1 cellular context compared by ENCODE assay signal in genomic region chr14:47200740-47201139, GRCh38.
TF ChIP-seq lines count a peak whose summit lies in the region.

No MANE protein-coding gene starts in this region.

TF ChIP-seq in HepG2, 621 proteins besides CTCF, POLR2A, EP300 and RAD21 (continued from another document):
- no peak for TF ChIP-seq PRDM4 (CRISPR knock-in tag; IDR thresholded peaks at IDR 0.05; ENCODE audit: borderline replicate concordance)
- TF ChIP-seq THAP8 (CRISPR knock-in tag; IDR thresholded peaks at IDR 0.05; ENCODE audit: borderline replicate concordance): no peak
- TF ChIP-seq CHCHD3 (CRISPR knock-in tag; IDR thresholded peaks at IDR 0.05): no peak
- no peak for TF ChIP-seq HNF4A (CRISPR knock-in tag; IDR thresholded peaks at IDR 0.05)
- no peak for TF ChIP-seq ZNF24 (IDR thresholded peaks at IDR 0.05)
- TF ChIP-seq SCMH1 (CRISPR knock-in tag; IDR thresholded peaks at IDR 0.05; ENCODE audit: borderline replicate concordance): no peak
- no peak for TF ChIP-seq MAZ (IDR thresholded peaks at IDR 0.05; ENCODE audit: borderline replicate concordance, low read depth, low read length)
- no peak for TF ChIP-seq MAZ (CRISPR knock-in tag; IDR thresholded peaks at IDR 0.05; ENCODE audit: low read depth)
